In the genomic region with DNA sequence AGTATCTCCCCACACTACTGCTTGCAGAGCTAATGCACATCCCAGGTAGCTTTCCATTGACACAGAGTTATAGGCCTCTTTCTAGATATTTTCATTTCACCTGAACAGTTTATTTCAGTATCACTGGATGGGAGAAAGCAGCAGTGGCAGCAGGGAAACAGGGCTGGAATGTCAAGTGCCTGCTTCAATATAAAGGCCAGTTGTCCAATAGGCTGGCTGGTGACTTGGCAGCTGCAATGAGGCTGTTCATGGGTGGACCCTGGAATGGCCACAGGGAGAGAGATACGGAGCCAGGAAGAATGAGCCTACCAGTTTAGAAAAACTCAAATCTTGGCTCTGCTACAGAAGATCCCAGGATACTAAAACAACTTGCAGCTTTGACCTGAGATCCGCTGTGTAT, we compare ENCODE assay signal across 19 cellular contexts.
A peak's percentile ranks its signal among the peaks of the same experiment; 100 is the strongest.
DNase-seq lines count a peak whose midpoint lies in the region; ATAC-seq and TF ChIP-seq lines count a peak whose summit lies in the region.
"Had no signal": no experiment of that assay in that cellular context is flagged by ENCODE, and none has a peak within 500 bp of the region (broad histone marks: within the 10 kb centered on the region; RNA-seq: fewer than 3 reads in every experiment).

No MANE protein-coding gene starts in this region.

- H3K27ac Mint-ChIP-seq in activated CD8-positive, alpha-beta memory T cell treated with anti-CD3 and anti-CD28 coated beads, Interleukin-2, amount 10 ng/mL, durations not matched to agents 7 days and 5 days: no peak overlapping the region
- H3K27ac Mint-ChIP-seq: CD14-positive monocyte had no signal

- CTCF ChIA-PET in activated CD8-positive, alpha-beta memory T cell treated with anti-CD3 and anti-CD28 coated beads, Interleukin-2, amount 10 ng/mL, durations not matched to agents 7 days and 5 days (lab: Charles Lee): no interaction called here

- H3K9me3 ChIP-seq in left ventricle myocardium inferior (replicated peaks): no peaks in the 10 kb centered on the region
- no peaks in the 10 kb centered on the region for H3K9me3 ChIP-seq in right cardiac atrium (ENCODE audit: control insufficient read depth, low read length)
- no peaks in the 10 kb centered on the region for H3K9me3 ChIP-seq in upper lobe of right lung
- no peaks in the 10 kb centered on the region for H3K9me3 ChIP-seq in HAP-1

- H3K27ac ChIP-seq in left ventricle myocardium inferior (replicated peaks) (no peak overlapping the region), right cardiac atrium (ENCODE audit: low read length) (peak overlapping the region; percentile 7), upper lobe of right lung (no peak overlapping the region)
- H3K27ac ChIP-seq: SK-N-MC had no signal

- DNase-seq in Right ventricle myocardium superior (peak; percentile 51), left ventricle myocardium inferior (no peak), astrocyte of the hippocampus (ENCODE audit: low read depth, low spot score) (peak; percentile 20), right cardiac atrium (no peak), upper lobe of right lung (no peak), HAP-1 (ENCODE audit: low spot score in 2 of 2) (no peak)
- no peak for DNase-seq in activated CD8-positive, alpha-beta memory T cell treated with anti-CD3 and anti-CD28 coated beads, Interleukin-2, amount 10 ng/mL, durations not matched to agents 7 days and 5 days
- DNase-seq: DMS79, NCI-H1092, NCI-H1436 treated with DMSO at 0.1 percent for 48 hours, NCI-H1930, NCI-H226, NCI-H510A treated with DMSO at 0.1 percent for 48 hours, NCI-H774, SHP77 had no signal

- H3K4me3 Mint-ChIP-seq in activated CD8-positive, alpha-beta memory T cell treated with anti-CD3 and anti-CD28 coated beads, Interleukin-2, amount 10 ng/mL, durations not matched to agents 7 days and 5 days: no peak overlapping the region
- H3K4me3 Mint-ChIP-seq: CD14-positive monocyte had no signal

- H3K36me3 ChIP-seq in left ventricle myocardium inferior: no peaks in the 10 kb centered on the region
- H3K36me3 ChIP-seq in upper lobe of right lung: no peaks in the 10 kb centered on the region
- H3K36me3 ChIP-seq in HAP-1 (replicated peaks): no peaks in the 10 kb centered on the region

- H3K9me3 Mint-ChIP-seq in activated CD8-positive, alpha-beta memory T cell treated with anti-CD3 and anti-CD28 coated beads, Interleukin-2, amount 10 ng/mL, durations not matched to agents 7 days and 5 days (ENCODE audit: low read depth): no peaks in the 10 kb centered on the region

- no peak overlapping the region for H3K4me3 ChIP-seq in left ventricle myocardium inferior
- H3K4me3 ChIP-seq in right cardiac atrium (ENCODE audit: low read length): no peak overlapping the region
- no peak overlapping the region for H3K4me3 ChIP-seq in upper lobe of right lung
- no peak overlapping the region for H3K4me3 ChIP-seq in HAP-1
- H3K4me3 ChIP-seq: K562, SK-N-MC had no signal

- peaks cover 1% of the 10 kb centered on the region for H3K27me3 Mint-ChIP-seq in activated CD8-positive, alpha-beta memory T cell treated with anti-CD3 and anti-CD28 coated beads, Interleukin-2, amount 10 ng/mL, durations not matched to agents 7 days and 5 days

- TF ChIP-seq CTCF in left ventricle myocardium inferior (IDR thresholded peaks at IDR 0.05; ENCODE audit: borderline replicate concordance) (no peak), upper lobe of right lung (IDR thresholded peaks at IDR 0.05) (no peak)

- in situ Hi-C loops in HAP-1 (cut with MboI; ENCODE audit: low sequenced_read_pairs): no loop called here

- intact Hi-C loops in Right ventricle myocardium superior (cut with DNase I) (no loop called here), left ventricle myocardium inferior (cut with micrococcal nuclease) (no loop called here), right cardiac atrium (cut with DNase I) (no loop called here), upper lobe of right lung (cut with DNase I) (no loop called here)

- H3K27me3 ChIP-seq in left ventricle myocardium inferior (ENCODE audit: low read depth) (no peaks in the 10 kb centered on the region), right cardiac atrium (ENCODE audit: control insufficient read depth, insufficient read depth) (no peaks in the 10 kb centered on the region), upper lobe of right lung (no peaks in the 10 kb centered on the region), HAP-1 (ENCODE audit: low read depth) (no peaks in the 10 kb centered on the region)

- no peaks in the 10 kb centered on the region for H3K4me1 Mint-ChIP-seq in activated CD8-positive, alpha-beta memory T cell treated with anti-CD3 and anti-CD28 coated beads, Interleukin-2, amount 10 ng/mL, durations not matched to agents 7 days and 5 days

- H3K36me3 Mint-ChIP-seq in activated CD8-positive, alpha-beta memory T cell treated with anti-CD3 and anti-CD28 coated beads, Interleukin-2, amount 10 ng/mL, durations not matched to agents 7 days and 5 days: no peaks in the 10 kb centered on the region
- H3K36me3 Mint-ChIP-seq: CD14-positive monocyte had no signal

- peaks cover 27% of the 10 kb centered on the region for H3K4me1 ChIP-seq in left ventricle myocardium inferior
- peaks cover 4% of the 10 kb centered on the region for H3K4me1 ChIP-seq in right cardiac atrium (ENCODE audit: control insufficient read depth, insufficient read depth, low read length)
- peaks cover 7% of the 10 kb centered on the region for H3K4me1 ChIP-seq in upper lobe of right lung
- H3K4me1 ChIP-seq in HAP-1: no peaks in the 10 kb centered on the region

- 52% methylated on average over 2 of the region's 2 CpGs for WGBS in right cardiac atrium

- ATAC-seq in Right ventricle myocardium superior (ENCODE audit: poor library complexity): peak; percentile 80
- ATAC-seq in right cardiac atrium: no peak
- ATAC-seq in upper lobe of right lung: peak; percentile 63
- ATAC-seq in GM18873 (IDR thresholded peaks at IDR 0.05; ENCODE audit: low FRiP score, unreplicated experiment): no peak
- no peak for ATAC-seq in activated CD8-positive, alpha-beta memory T cell treated with anti-CD3 and anti-CD28 coated beads, Interleukin-2, amount 10 ng/mL, durations not matched to agents 7 days and 5 days
- ATAC-seq: K562 had no signal

Comparison
In these comparisons a context has a peak if more than half of its experiments do, and no peak if none do; other contexts are left out.
1. ATAC-seq: peak in Right ventricle myocardium superior (single experiment) and upper lobe of right lung (single experiment); none in right cardiac atrium (0 of 2), GM18873 (single experiment) and activated CD8-positive, alpha-beta memory T cell treated with anti-CD3 and anti-CD28 coated beads, Interleukin-2, amount 10 ng/mL, durations not matched to agents 7 days and 5 days (single experiment).
2. DNase-seq: peak in Right ventricle myocardium superior (single experiment) and astrocyte of the hippocampus (single experiment); none in left ventricle myocardium inferior (single experiment), right cardiac atrium (0 of 3), upper lobe of right lung (single experiment), activated CD8-positive, alpha-beta memory T cell treated with anti-CD3 and anti-CD28 coated beads, Interleukin-2, amount 10 ng/mL, durations not matched to agents 7 days and 5 days (single experiment) and HAP-1 (0 of 2).